1 cellular context compared by ENCODE assay signal in the genomic region with DNA sequence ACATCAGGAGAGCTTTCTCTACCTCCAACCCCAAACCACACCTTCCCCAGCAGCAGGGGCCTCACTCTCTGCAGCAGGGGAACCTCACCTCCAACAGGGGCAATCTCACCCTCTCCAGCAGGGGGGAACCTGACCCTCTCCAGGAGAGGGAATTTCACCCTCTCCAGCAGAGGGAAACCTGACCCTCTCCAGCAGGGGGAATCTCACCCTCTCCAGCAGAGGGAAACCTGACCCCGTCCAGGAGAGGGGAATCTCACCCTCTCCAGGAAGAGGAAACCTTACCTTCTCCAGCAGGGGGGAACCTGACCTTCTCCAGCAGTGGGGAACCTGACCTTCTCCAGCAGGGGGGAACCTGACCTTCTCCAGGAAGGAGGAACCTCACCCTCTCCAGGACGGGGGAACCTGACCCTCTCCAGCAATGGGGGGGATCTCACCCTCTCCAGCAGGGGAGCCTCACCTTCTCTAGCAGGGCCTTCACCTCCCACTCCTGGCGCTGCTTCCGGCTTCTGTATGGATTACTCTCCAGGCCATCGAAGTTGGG.
TF ChIP-seq lines count a peak whose summit lies in the region.

No MANE protein-coding gene starts in this region.

TF ChIP-seq in HepG2, 621 proteins besides CTCF, POLR2A, EP300 and RAD21 (continued from another document and continues in another):
- TF ChIP-seq, protein P1, sequence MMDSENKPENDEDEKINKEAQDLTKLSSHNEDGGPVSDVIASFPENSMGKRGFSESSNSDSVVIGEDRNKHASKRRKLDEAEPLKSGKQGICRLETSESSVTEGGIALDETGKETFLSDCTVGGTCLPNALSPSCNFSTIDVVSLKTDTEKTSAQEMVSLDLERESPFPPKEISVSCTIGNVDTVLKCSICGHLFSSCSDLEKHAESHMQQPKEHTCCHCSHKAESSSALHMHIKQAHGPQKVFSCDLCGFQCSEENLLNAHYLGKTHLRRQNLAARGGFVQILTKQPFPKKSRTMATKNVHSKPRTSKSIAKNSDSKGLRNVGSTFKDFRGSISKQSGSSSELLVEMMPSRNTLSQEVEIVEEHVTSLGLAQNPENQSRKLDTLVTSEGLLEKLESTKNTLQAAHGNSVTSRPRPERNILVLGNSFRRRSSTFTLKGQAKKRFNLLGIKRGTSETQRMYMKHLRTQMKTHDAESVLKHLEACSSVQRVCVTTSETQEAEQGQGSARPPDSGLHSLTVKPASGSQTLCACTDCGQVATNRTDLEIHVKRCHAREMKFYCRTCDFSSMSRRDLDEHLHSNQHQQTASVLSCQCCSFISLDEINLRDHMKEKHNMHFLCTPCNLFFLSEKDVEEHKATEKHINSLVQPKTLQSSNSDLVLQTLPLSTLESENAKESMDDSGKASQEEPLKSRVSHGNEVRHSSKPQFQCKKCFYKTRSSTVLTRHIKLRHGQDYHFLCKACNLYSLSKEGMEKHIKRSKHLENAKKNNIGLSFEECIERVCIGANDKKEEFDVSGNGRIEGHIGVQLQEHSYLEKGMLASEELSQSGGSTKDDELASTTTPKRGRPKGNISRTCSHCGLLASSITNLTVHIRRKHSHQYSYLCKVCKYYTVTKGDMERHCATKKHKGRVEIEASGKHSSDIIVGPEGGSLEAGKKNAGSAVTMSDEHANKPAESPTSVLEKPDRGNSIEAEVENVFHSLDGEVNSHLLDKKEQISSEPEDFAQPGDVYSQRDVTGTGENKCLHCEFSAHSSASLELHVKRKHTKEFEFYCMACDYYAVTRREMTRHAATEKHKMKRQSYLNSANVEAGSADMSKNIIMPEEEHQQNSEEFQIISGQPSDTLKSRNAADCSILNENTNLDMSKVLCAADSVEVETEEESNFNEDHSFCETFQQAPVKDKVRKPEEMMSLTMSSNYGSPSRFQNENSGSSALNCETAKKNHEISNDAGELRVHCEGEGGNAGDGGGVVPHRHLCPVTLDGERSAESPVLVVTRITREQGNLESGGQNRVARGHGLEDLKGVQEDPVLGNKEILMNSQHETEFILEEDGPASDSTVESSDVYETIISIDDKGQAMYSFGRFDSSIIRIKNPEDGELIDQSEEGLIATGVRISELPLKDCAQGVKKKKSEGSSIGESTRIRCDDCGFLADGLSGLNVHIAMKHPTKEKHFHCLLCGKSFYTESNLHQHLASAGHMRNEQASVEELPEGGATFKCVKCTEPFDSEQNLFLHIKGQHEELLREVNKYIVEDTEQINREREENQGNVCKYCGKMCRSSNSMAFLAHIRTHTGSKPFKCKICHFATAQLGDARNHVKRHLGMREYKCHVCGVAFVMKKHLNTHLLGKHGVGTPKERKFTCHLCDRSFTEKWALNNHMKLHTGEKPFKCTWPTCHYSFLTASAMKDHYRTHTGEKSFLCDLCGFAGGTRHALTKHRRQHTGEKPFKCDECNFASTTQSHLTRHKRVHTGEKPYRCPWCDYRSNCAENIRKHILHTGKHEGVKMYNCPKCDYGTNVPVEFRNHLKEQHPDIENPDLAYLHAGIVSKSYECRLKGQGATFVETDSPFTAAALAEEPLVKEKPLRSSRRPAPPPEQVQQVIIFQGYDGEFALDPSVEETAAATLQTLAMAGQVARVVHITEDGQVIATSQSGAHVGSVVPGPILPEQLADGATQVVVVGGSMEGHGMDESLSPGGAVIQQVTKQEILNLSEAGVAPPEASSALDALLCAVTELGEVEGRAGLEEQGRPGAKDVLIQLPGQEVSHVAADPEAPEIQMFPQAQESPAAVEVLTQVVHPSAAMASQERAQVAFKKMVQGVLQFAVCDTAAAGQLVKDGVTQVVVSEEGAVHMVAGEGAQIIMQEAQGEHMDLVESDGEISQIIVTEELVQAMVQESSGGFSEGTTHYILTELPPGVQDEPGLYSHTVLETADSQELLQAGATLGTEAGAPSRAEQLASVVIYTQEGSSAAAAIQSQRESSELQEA (CRISPR knock-in tag; IDR thresholded peaks at IDR 0.05; ENCODE audit: not compliant biosample characterization) = no peak
- TF ChIP-seq POGK (CRISPR knock-in tag; conservative IDR thresholded peaks at IDR 0.05) (no peak), SP4 (CRISPR knock-in tag; IDR thresholded peaks at IDR 0.05) (no peak), ZNF383 (CRISPR knock-in tag; IDR thresholded peaks at IDR 0.05; ENCODE audit: borderline replicate concordance) (no peak), ELF3 (CRISPR knock-in tag; IDR thresholded peaks at IDR 0.05) (peak; percentile 77), ZBTB20 (CRISPR knock-in tag; IDR thresholded peaks at IDR 0.05; ENCODE audit: borderline replicate concordance, low read depth) (no peak), CREBL2 (CRISPR knock-in tag; IDR thresholded peaks at IDR 0.05; ENCODE audit: borderline replicate concordance) (no peak), ZNF138 (CRISPR knock-in tag; IDR thresholded peaks at IDR 0.05; ENCODE audit: low read depth) (no peak), ZNF646 (CRISPR knock-in tag; IDR thresholded peaks at IDR 0.05) (no peak), ZEB1 (IDR thresholded peaks at IDR 0.05; ENCODE audit: insufficient replicate concordance, low read depth) (no peak), PHF8 (CRISPR knock-in tag; IDR thresholded peaks at IDR 0.05) (no peak), HOXA7 (CRISPR knock-in tag; IDR thresholded peaks at IDR 0.05) (no peak), ZSCAN30 (CRISPR knock-in tag; IDR thresholded peaks at IDR 0.05) (no peak), ZNF468 (CRISPR knock-in tag; IDR thresholded peaks at IDR 0.05) (no peak), GTF2F1 (IDR thresholded peaks at IDR 0.05; ENCODE audit: low read length) (no peak), ZNF33A (CRISPR knock-in tag; IDR thresholded peaks at IDR 0.05; ENCODE audit: borderline replicate concordance) (no peak), FOXK2 (IDR thresholded peaks at IDR 0.05) (no peak), NFIB (CRISPR knock-in tag; IDR thresholded peaks at IDR 0.05; ENCODE audit: borderline replicate concordance) (no peak), ZNF414 (CRISPR knock-in tag; IDR thresholded peaks at IDR 0.05) (peak; percentile 82)
- TF ChIP-seq, protein P2, sequence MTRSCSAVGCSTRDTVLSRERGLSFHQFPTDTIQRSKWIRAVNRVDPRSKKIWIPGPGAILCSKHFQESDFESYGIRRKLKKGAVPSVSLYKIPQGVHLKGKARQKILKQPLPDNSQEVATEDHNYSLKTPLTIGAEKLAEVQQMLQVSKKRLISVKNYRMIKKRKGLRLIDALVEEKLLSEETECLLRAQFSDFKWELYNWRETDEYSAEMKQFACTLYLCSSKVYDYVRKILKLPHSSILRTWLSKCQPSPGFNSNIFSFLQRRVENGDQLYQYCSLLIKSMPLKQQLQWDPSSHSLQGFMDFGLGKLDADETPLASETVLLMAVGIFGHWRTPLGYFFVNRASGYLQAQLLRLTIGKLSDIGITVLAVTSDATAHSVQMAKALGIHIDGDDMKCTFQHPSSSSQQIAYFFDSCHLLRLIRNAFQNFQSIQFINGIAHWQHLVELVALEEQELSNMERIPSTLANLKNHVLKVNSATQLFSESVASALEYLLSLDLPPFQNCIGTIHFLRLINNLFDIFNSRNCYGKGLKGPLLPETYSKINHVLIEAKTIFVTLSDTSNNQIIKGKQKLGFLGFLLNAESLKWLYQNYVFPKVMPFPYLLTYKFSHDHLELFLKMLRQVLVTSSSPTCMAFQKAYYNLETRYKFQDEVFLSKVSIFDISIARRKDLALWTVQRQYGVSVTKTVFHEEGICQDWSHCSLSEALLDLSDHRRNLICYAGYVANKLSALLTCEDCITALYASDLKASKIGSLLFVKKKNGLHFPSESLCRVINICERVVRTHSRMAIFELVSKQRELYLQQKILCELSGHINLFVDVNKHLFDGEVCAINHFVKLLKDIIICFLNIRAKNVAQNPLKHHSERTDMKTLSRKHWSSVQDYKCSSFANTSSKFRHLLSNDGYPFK (CRISPR knock-in tag; IDR thresholded peaks at IDR 0.05; ENCODE audit: borderline replicate concordance) = no peak
- TF ChIP-seq, protein P3, sequence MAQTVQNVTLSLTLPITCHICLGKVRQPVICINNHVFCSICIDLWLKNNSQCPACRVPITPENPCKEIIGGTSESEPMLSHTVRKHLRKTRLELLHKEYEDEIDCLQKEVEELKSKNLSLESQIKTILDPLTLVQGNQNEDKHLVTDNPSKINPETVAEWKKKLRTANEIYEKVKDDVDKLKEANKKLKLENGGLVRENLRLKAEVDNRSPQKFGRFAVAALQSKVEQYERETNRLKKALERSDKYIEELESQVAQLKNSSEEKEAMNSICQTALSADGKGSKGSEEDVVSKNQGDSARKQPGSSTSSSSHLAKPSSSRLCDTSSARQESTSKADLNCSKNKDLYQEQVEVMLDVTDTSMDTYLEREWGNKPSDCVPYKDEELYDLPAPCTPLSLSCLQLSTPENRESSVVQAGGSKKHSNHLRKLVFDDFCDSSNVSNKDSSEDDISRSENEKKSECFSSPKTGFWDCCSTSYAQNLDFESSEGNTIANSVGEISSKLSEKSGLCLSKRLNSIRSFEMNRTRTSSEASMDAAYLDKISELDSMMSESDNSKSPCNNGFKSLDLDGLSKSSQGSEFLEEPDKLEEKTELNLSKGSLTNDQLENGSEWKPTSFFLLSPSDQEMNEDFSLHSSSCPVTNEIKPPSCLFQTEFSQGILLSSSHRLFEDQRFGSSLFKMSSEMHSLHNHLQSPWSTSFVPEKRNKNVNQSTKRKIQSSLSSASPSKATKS (CRISPR knock-in tag; IDR thresholded peaks at IDR 0.05) = no peak
- TF ChIP-seq, protein P4, sequence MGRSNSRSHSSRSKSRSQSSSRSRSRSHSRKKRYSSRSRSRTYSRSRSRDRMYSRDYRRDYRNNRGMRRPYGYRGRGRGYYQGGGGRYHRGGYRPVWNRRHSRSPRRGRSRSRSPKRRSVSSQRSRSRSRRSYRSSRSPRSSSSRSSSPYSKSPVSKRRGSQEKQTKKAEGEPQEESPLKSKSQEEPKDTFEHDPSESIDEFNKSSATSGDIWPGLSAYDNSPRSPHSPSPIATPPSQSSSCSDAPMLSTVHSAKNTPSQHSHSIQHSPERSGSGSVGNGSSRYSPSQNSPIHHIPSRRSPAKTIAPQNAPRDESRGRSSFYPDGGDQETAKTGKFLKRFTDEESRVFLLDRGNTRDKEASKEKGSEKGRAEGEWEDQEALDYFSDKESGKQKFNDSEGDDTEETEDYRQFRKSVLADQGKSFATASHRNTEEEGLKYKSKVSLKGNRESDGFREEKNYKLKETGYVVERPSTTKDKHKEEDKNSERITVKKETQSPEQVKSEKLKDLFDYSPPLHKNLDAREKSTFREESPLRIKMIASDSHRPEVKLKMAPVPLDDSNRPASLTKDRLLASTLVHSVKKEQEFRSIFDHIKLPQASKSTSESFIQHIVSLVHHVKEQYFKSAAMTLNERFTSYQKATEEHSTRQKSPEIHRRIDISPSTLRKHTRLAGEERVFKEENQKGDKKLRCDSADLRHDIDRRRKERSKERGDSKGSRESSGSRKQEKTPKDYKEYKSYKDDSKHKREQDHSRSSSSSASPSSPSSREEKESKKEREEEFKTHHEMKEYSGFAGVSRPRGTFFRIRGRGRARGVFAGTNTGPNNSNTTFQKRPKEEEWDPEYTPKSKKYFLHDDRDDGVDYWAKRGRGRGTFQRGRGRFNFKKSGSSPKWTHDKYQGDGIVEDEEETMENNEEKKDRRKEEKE (IDR thresholded peaks at IDR 0.05) = no peak
